In genomic region chr17:16383772-16384171, GRCh38 we compare ENCODE assay signal across 8 cellular contexts. TPM values are rescaled to one million over a fixed set of nuclear protein-coding genes. Genes with fewer than 3 reads are reported as not detected.
A peak's percentile ranks its signal among the peaks of the same experiment; 100 is the strongest.
DNase-seq lines count a peak whose midpoint lies in the region; ATAC-seq, FAIRE-seq and TF ChIP-seq lines count a peak whose summit lies in the region.
"Not testable (repeated sequence)": the region's sequence is repeated elsewhere in the genome, so short reads cannot be mapped to it uniquely, and the experiment has no call there.

No MANE protein-coding gene starts in this region.

- H3K36me3 ChIP-seq in HEK293 (ENCODE audit: control insufficient read depth in 2 of 2, insufficient read depth in 1 of 2, low read length in 2 of 2): peaks cover 12 to 33% of the 10 kb centered on the region in 2 experiments
- H3K36me3 ChIP-seq in bronchial epithelial cell (ENCODE audit: control insufficient read depth, insufficient read depth, low read length): not testable (repeated sequence)
- H3K36me3 ChIP-seq in kidney (ENCODE audit: control insufficient read depth in 1 of 2, insufficient read depth in 2 of 2, low read length in 2 of 2): peaks cover 4 to 12% of the 10 kb centered on the region in 2 donors

- FAIRE-seq in bronchial epithelial cell (lab: Jason Lieb, UNC); kidney (lab: Jason Lieb, UNC): not testable (repeated sequence)

- H3K9me3 Mint-ChIP-seq in T-cell; activated T-helper 1 cell treated with anti-CD3 and anti-CD28 coated beads, Interleukin-12 subunit alpha, Interleukin-12 subunit beta, Interleukin-2, Interleukin-4 antibody, amounts not matched to agents 30 ng/mL and 10 ng/mL and 1 ng/mL, durations not matched to agents 14 hours and 24 hours and 36 hours; stimulated activated effector memory CD8-positive, alpha-beta T cell treated with anti-CD3 and anti-CD28 coated beads, Interleukin-12 subunit alpha, Interleukin-12 subunit beta, amount 100 ng/mL, for 72 hours: not testable (repeated sequence)
- H3K9me3 Mint-ChIP-seq in nephron progenitor cell: peaks cover 11% of the 10 kb centered on the region

- H3K27ac ChIP-seq in AG04450 (ENCODE audit: low read depth, low read length); HEK293 (ENCODE audit: extremely low read depth, low read depth, low read length); kidney (ENCODE audit: low read depth in 2 of 2, low read length in 2 of 2): not testable (repeated sequence)

- TF ChIP-seq CTCF in AG04450 (IDR thresholded peaks at IDR 0.05; ENCODE audit: low read depth, low read length); HEK293 (tag by site-specific recombination; IDR thresholded peaks at IDR 0.05); bronchial epithelial cell (IDR thresholded peaks at IDR 0.05; ENCODE audit: insufficient read depth, low read length, severe bottlenecking); kidney (IDR thresholded peaks at IDR 0.05; ENCODE audit: borderline replicate concordance, extremely low read depth, insufficient read depth); nephron progenitor cell (IDR thresholded peaks at IDR 0.05): not testable (repeated sequence)

- peak overlapping the region; percentile 34 to 41 for H3K9ac ChIP-seq in kidney (ENCODE audit: low read length in 2 of 2)

- H3K4me1 ChIP-seq in HEK293 (ENCODE audit: control insufficient read depth, insufficient read depth, low read length): not testable (repeated sequence)
- H3K4me1 ChIP-seq in kidney (ENCODE audit: control insufficient read depth in 1 of 2, insufficient read depth in 1 of 2, low read depth in 1 of 2, low read length in 2 of 2): peaks cover 16 to 21% of the 10 kb centered on the region in 2 donors

- not testable (repeated sequence) for H3K9me3 ChIP-seq in AG04450 (ENCODE audit: control insufficient read depth, insufficient read depth, low read length); HEK293 (ENCODE audit: control insufficient read depth, insufficient read depth, low read depth, low read length); kidney (ENCODE audit: control insufficient read depth in 1 of 2, low read length in 2 of 2)

- CTCF ChIA-PET in AG04450 (lab: Charles Lee): interaction anchor here (1.2 to 1.6 kb wide), 3 partner anchors 8 to 70 kb away, joined by 3 to 8 read pairs (median 7); no protein-coding TSS in a partner anchor
- CTCF ChIA-PET in HEK293 (lab: Yijun Ruan, JAX): interaction anchor here (0.7 to 1.9 kb wide), 4 partner anchors 19 to 137 kb away, joined by 3 to 14 read pairs (median 4); no protein-coding TSS in a partner anchor
- CTCF ChIA-PET in T-cell (lab: Charles Lee): interaction anchor here (0.6 to 1.1 kb wide), 2 partner anchors 55 to 98 kb away, joined by 3 read pairs; no protein-coding TSS in a partner anchor

- H3K27me3 Mint-ChIP-seq in T-cell; activated T-helper 1 cell treated with anti-CD3 and anti-CD28 coated beads, Interleukin-12 subunit alpha, Interleukin-12 subunit beta, Interleukin-2, Interleukin-4 antibody, amounts not matched to agents 30 ng/mL and 10 ng/mL and 1 ng/mL, durations not matched to agents 14 hours and 24 hours and 36 hours (ENCODE audit: insufficient read depth); nephron progenitor cell (ENCODE audit: low read depth, poor library complexity): not testable (repeated sequence)

- not testable (repeated sequence) for ATAC-seq in T-cell (replicated peaks in 1 of 4); stimulated activated effector memory CD8-positive, alpha-beta T cell treated with anti-CD3 and anti-CD28 coated beads, Interleukin-12 subunit alpha, Interleukin-12 subunit beta, amount 100 ng/mL, for 72 hours

- POLR2A ChIA-PET in AG04450 (lab: Yijun Ruan, JAX) (interaction anchor here (1.3 to 4.4 kb wide), 2 partner anchors 32 to 57 kb away, joined by 3 to 102 read pairs; partner anchors contain the start of gene TRPV2), HEK293 (lab: Yijun Ruan, JAX) (interaction anchor here (1.5 to 3.7 kb wide), 3 partner anchors 30 to 60 kb away, joined by 4 to 44 read pairs (median 13); partner anchors contain the start of gene CENPV), T-cell (lab: Charles Lee) (interaction anchor here in 1 of 2 donors (0.6 to 0.7 kb wide), 2 partner anchors 28 to 49 kb away, joined by 4 to 5 read pairs; no protein-coding TSS in a partner anchor)

- H3K27me3 ChIP-seq in AG04450 (ENCODE audit: control insufficient read depth, insufficient read depth, low read length); bronchial epithelial cell (ENCODE audit: control insufficient read depth, insufficient read depth, low read length): not testable (repeated sequence)

- H3K27ac Mint-ChIP-seq in T-cell (peak overlapping the region; percentile 46 to 48), nephron progenitor cell (peak overlapping the region; percentile 32)
- H3K27ac Mint-ChIP-seq in activated T-helper 1 cell treated with anti-CD3 and anti-CD28 coated beads, Interleukin-12 subunit alpha, Interleukin-12 subunit beta, Interleukin-2, Interleukin-4 antibody, amounts not matched to agents 30 ng/mL and 10 ng/mL and 1 ng/mL, durations not matched to agents 14 hours and 24 hours and 36 hours: peak overlapping the region; percentile 23
- H3K27ac Mint-ChIP-seq in stimulated activated effector memory CD8-positive, alpha-beta T cell treated with anti-CD3 and anti-CD28 coated beads, Interleukin-12 subunit alpha, Interleukin-12 subunit beta, amount 100 ng/mL, for 72 hours: peak overlapping the region; percentile 83

- not testable (repeated sequence) for DNase-seq in AG04450 (ENCODE audit: low read depth, low spot score); T-cell; activated T-helper 1 cell treated with anti-CD3 and anti-CD28 coated beads, Interleukin-12 subunit alpha, Interleukin-12 subunit beta, Interleukin-2, Interleukin-4 antibody, amounts not matched to agents 30 ng/mL and 10 ng/mL and 1 ng/mL, durations not matched to agents 14 hours and 24 hours and 36 hours (ENCODE audit: low spot score); nephron progenitor cell; stimulated activated effector memory CD8-positive, alpha-beta T cell treated with anti-CD3 and anti-CD28 coated beads, Interleukin-12 subunit alpha, Interleukin-12 subunit beta, amount 100 ng/mL, for 72 hours (ENCODE audit: low spot score in 2 of 2)
- peak; percentile 16 for DNase-seq in bronchial epithelial cell (ENCODE audit: low read depth)
- peak; percentile 43 for DNase-seq in kidney

- H3K4me3 ChIP-seq in AG04450 (ENCODE audit: low read depth, low read length) (peak overlapping the region; percentile 87; the same call in 1 of the 2 replicates), kidney (ENCODE audit: low read length in 2 of 2) (peak overlapping the region; percentile 66 to 96)
- not testable (repeated sequence) for H3K4me3 ChIP-seq in HEK293 (ENCODE audit: low read depth, low read length); bronchial epithelial cell (ENCODE audit: low read depth, low read length)

- H3K4me3 Mint-ChIP-seq in T-cell (peak overlapping the region; percentile 21 to 91 (median 42)), nephron progenitor cell (peak overlapping the region; percentile 97)
- peak overlapping the region; percentile 90 for H3K4me3 Mint-ChIP-seq in activated T-helper 1 cell treated with anti-CD3 and anti-CD28 coated beads, Interleukin-12 subunit alpha, Interleukin-12 subunit beta, Interleukin-2, Interleukin-4 antibody, amounts not matched to agents 30 ng/mL and 10 ng/mL and 1 ng/mL, durations not matched to agents 14 hours and 24 hours and 36 hours
- H3K4me3 Mint-ChIP-seq in stimulated activated effector memory CD8-positive, alpha-beta T cell treated with anti-CD3 and anti-CD28 coated beads, Interleukin-12 subunit alpha, Interleukin-12 subunit beta, amount 100 ng/mL, for 72 hours: peak overlapping the region; percentile 96

- H3K36me3 Mint-ChIP-seq in T-cell (peaks cover 27% of the 10 kb centered on the region), nephron progenitor cell (ENCODE audit: low read depth) (peaks cover 37% of the 10 kb centered on the region)
- H3K36me3 Mint-ChIP-seq in activated T-helper 1 cell treated with anti-CD3 and anti-CD28 coated beads, Interleukin-12 subunit alpha, Interleukin-12 subunit beta, Interleukin-2, Interleukin-4 antibody, amounts not matched to agents 30 ng/mL and 10 ng/mL and 1 ng/mL, durations not matched to agents 14 hours and 24 hours and 36 hours (ENCODE audit: low read depth): peaks cover 32% of the 10 kb centered on the region
- H3K36me3 Mint-ChIP-seq in stimulated activated effector memory CD8-positive, alpha-beta T cell treated with anti-CD3 and anti-CD28 coated beads, Interleukin-12 subunit alpha, Interleukin-12 subunit beta, amount 100 ng/mL, for 72 hours: peaks cover 40% of the 10 kb centered on the region

- intact Hi-C loops in activated T-helper 1 cell treated with anti-CD3 and anti-CD28 coated beads, Interleukin-12 subunit alpha, Interleukin-12 subunit beta, Interleukin-2, Interleukin-4 antibody, amounts not matched to agents 30 ng/mL and 10 ng/mL and 1 ng/mL, durations not matched to agents 14 hours and 24 hours and 36 hours (cut with micrococcal nuclease); kidney (cut with DNase I): not testable (repeated sequence)

- H3K4me1 Mint-ChIP-seq in T-cell: peaks cover 45 to 55% (median 54%) of the 10 kb centered on the region in 3 donors
- peaks cover 41% of the 10 kb centered on the region for H3K4me1 Mint-ChIP-seq in activated T-helper 1 cell treated with anti-CD3 and anti-CD28 coated beads, Interleukin-12 subunit alpha, Interleukin-12 subunit beta, Interleukin-2, Interleukin-4 antibody, amounts not matched to agents 30 ng/mL and 10 ng/mL and 1 ng/mL, durations not matched to agents 14 hours and 24 hours and 36 hours (ENCODE audit: low read depth)
- peaks cover 54% of the 10 kb centered on the region for H3K4me1 Mint-ChIP-seq in nephron progenitor cell
- peaks cover 45% of the 10 kb centered on the region for H3K4me1 Mint-ChIP-seq in stimulated activated effector memory CD8-positive, alpha-beta T cell treated with anti-CD3 and anti-CD28 coated beads, Interleukin-12 subunit alpha, Interleukin-12 subunit beta, amount 100 ng/mL, for 72 hours

RNA-seq across cellular contexts. Expression of gene UBB, which starts 2.9 kb away (rescaled TPM):
- polyA plus RNA-seq in AG04450 (2011; rRNA removed): 1,944 and 3,172 TPM in 2 replicates
- polyA minus RNA-seq in AG04450 (2011; rRNA and poly(A)+ RNA removed): 2,374 and 2,983 TPM in 2 replicates
- 100 to 1,000 TPM; 669 to 892 (median 718) TPM for total RNA-seq in T-cell
- 1,933 and 1,974 TPM in 2 replicates for total RNA-seq in activated T-helper 1 cell treated with anti-CD3 and anti-CD28 coated beads, Interleukin-12 subunit alpha, Interleukin-12 subunit beta, Interleukin-2, Interleukin-4 antibody, amounts not matched to agents 30 ng/mL and 10 ng/mL and 1 ng/mL, durations not matched to agents 14 hours and 24 hours and 36 hours
- 766 and 1,827 TPM in 2 replicates for total RNA-seq in bronchial epithelial cell
- 1,214 TPM for total RNA-seq in kidney
- 2,605 TPM for polyA plus RNA-seq in kidney (ENCODE audit: insufficient read depth, low read depth, low replicate concordance)

RNA-seq across cellular contexts. Expression of gene CENPV, which starts 30.5 kb away (rescaled TPM):
- polyA plus RNA-seq in AG04450 (2011; rRNA removed): 65.2 and 71.9 TPM in 2 replicates
- 24.3 and 24.6 TPM in 2 replicates for polyA minus RNA-seq in AG04450 (2011; rRNA and poly(A)+ RNA removed)
- total RNA-seq in T-cell: 10 to 100 TPM; 12.7 to 20.0 (median 17.8) TPM
- 47.1 and 54.7 TPM in 2 replicates for total RNA-seq in activated T-helper 1 cell treated with anti-CD3 and anti-CD28 coated beads, Interleukin-12 subunit alpha, Interleukin-12 subunit beta, Interleukin-2, Interleukin-4 antibody, amounts not matched to agents 30 ng/mL and 10 ng/mL and 1 ng/mL, durations not matched to agents 14 hours and 24 hours and 36 hours
- 5.1 and 17.4 TPM in 2 replicates for total RNA-seq in bronchial epithelial cell
- total RNA-seq in kidney: 9.0 TPM
- polyA plus RNA-seq in kidney (ENCODE audit: insufficient read depth, low read depth, low replicate concordance): 42.3 TPM

RNA-seq across cellular contexts. Expression of gene TRPV2, which starts 31.6 kb away (rescaled TPM):
- polyA plus RNA-seq in AG04450 (2011; rRNA removed): 30.8 and 38.4 TPM in 2 replicates
- 57.0 and 70.8 TPM in 2 replicates for polyA minus RNA-seq in AG04450 (2011; rRNA and poly(A)+ RNA removed)
- total RNA-seq in T-cell: 100 to 1,000 TPM in 4 of 5 donors, 10 to 100 TPM in 1; 91.3 to 127 (median 122) TPM
- 38.2 and 42.2 TPM in 2 replicates for total RNA-seq in activated T-helper 1 cell treated with anti-CD3 and anti-CD28 coated beads, Interleukin-12 subunit alpha, Interleukin-12 subunit beta, Interleukin-2, Interleukin-4 antibody, amounts not matched to agents 30 ng/mL and 10 ng/mL and 1 ng/mL, durations not matched to agents 14 hours and 24 hours and 36 hours
- total RNA-seq in bronchial epithelial cell: under 0.01 and 0.26 TPM in 2 replicates
- total RNA-seq in kidney: 18.2 TPM
- 8.6 TPM for polyA plus RNA-seq in kidney (ENCODE audit: insufficient read depth, low read depth, low replicate concordance)

Comparison
In these comparisons a context has a peak if more than half of its experiments do, and no peak if none do; other contexts are left out.
1. H3K27ac Mint-ChIP-seq: peak in every context shown above with its lines; median percentile 83 in stimulated activated effector memory CD8-positive, alpha-beta T cell treated with anti-CD3 and anti-CD28 coated beads, Interleukin-12 subunit alpha, Interleukin-12 subunit beta, amount 100 ng/mL, for 72 hours; 47 in T-cell; 32 in nephron progenitor cell; 23 in activated T-helper 1 cell treated with anti-CD3 and anti-CD28 coated beads, Interleukin-12 subunit alpha, Interleukin-12 subunit beta, Interleukin-2, Interleukin-4 antibody, amounts not matched to agents 30 ng/mL and 10 ng/mL and 1 ng/mL, durations not matched to agents 14 hours and 24 hours and 36 hours.
2. H3K4me3 Mint-ChIP-seq: peak in every context shown above with its lines; median percentile 97 in nephron progenitor cell; 96 in stimulated activated effector memory CD8-positive, alpha-beta T cell treated with anti-CD3 and anti-CD28 coated beads, Interleukin-12 subunit alpha, Interleukin-12 subunit beta, amount 100 ng/mL, for 72 hours; 90 in activated T-helper 1 cell treated with anti-CD3 and anti-CD28 coated beads, Interleukin-12 subunit alpha, Interleukin-12 subunit beta, Interleukin-2, Interleukin-4 antibody, amounts not matched to agents 30 ng/mL and 10 ng/mL and 1 ng/mL, durations not matched to agents 14 hours and 24 hours and 36 hours; 42 in T-cell.
3. RNA of gene TRPV2, which starts 31.6 kb away (total RNA-seq): 91.3 to 127 TPM in T-cell, 38.2 to 42.2 TPM in activated T-helper 1 cell treated with anti-CD3 and anti-CD28 coated beads, Interleukin-12 subunit alpha, Interleukin-12 subunit beta, Interleukin-2, Interleukin-4 antibody, amounts not matched to agents 30 ng/mL and 10 ng/mL and 1 ng/mL, durations not matched to agents 14 hours and 24 hours and 36 hours and 18.2 TPM in kidney (single experiment); under 0.01 to 0.26 TPM in bronchial epithelial cell; every median in the first group is over 10 times any median in the second.